Comparison of ENCODE assay signal across 16 cellular contexts in the genomic region with DNA sequence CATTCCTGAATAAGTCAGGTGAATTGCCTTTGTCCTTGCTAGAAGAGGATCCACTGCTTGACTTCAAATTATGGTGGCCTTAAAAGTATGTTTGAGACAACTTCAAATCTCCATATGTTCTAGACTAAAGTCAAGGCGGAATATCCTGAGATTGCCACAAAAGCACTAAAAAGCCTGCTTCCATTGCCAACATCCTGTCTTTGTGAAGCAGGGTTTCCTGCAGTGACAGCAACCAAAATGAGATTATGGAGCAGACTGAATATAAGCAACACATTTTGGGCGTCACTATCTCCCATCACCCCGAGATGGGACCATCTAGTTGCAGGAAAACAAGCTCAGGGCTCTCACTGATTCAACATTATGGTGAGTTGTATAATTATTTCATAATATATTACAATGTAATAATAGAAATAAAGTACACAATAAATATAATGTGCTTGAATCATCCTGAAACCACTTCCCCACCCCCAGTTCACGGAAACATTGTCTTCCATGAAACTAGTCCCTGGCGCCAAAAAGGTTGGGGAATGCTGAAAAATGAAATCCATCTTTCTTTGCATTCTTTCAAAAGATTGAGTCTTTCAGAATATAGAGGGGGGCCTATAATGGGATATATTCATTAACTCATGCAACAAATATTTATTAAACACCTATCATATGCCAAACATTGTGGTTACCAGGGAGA.
DNase-seq lines count a peak whose midpoint lies in the region; ATAC-seq and TF ChIP-seq lines count a peak whose summit lies in the region.
"Had no signal": no experiment of that assay in that cellular context is flagged by ENCODE, and none has a peak within 500 bp of the region (broad histone marks: within the 10 kb centered on the region; RNA-seq: fewer than 3 reads in every experiment).

No MANE protein-coding gene starts in this region.

- H3K36me3 ChIP-seq in heart right ventricle: no peaks in the 10 kb centered on the region
- H3K36me3 ChIP-seq in SJCRH30: no peaks in the 10 kb centered on the region
- H3K36me3 ChIP-seq in subcutaneous abdominal adipose tissue (ENCODE audit: control insufficient read depth in 5 of 5, insufficient read depth in 5 of 5, low read length in 5 of 5): no peaks in the 10 kb centered on the region
- H3K36me3 ChIP-seq in stomach: no peaks in the 10 kb centered on the region
- H3K36me3 ChIP-seq: BLaER1 treated with 17β-estradiol and CSF1 and Interleukin-3, amounts not matched to agents 10 nM and 100 nM had no signal

- H3K4me3 ChIP-seq in heart right ventricle: no peak overlapping the region
- no peak overlapping the region for H3K4me3 ChIP-seq in right cardiac atrium (ENCODE audit: low read length)
- no peak overlapping the region for H3K4me3 ChIP-seq in SJCRH30
- peak overlapping the region in 1 of 5 donors; percentile 14 for H3K4me3 ChIP-seq in subcutaneous abdominal adipose tissue (ENCODE audit: low read depth in 1 of 5, low read length in 5 of 5)
- no peak overlapping the region for H3K4me3 ChIP-seq in stomach
- H3K4me3 ChIP-seq: BLaER1 treated with 17β-estradiol and CSF1 and Interleukin-3, amounts not matched to agents 10 nM and 100 nM had no signal

- no peak for TF ChIP-seq EP300 in stomach (IDR thresholded peaks at IDR 0.05)

- intact Hi-C loops in heart right ventricle (cut with DNase I) (no loop called here), right cardiac atrium (cut with DNase I) (no loop called here), stomach (cut with DNase I; ENCODE audit: low total_unique reads) (no loop called here)

- H3K9ac ChIP-seq in subcutaneous abdominal adipose tissue (ENCODE audit: low read length in 5 of 5): no peak overlapping the region
- H3K9ac ChIP-seq: BLaER1 treated with 17β-estradiol and CSF1 and Interleukin-3, amounts not matched to agents 10 nM and 100 nM had no signal

- no peak for TF ChIP-seq CTCF in heart right ventricle (IDR thresholded peaks at IDR 0.05)
- no peak for TF ChIP-seq CTCF in stomach (IDR thresholded peaks at IDR 0.05)

- no peak for TF ChIP-seq POLR2A in stomach (IDR thresholded peaks at IDR 0.05)

- H3K4me1 ChIP-seq in heart right ventricle (peaks cover 0 to 42% (median 31%) of the 10 kb centered on the region in 9 donors), right cardiac atrium (ENCODE audit: control insufficient read depth, insufficient read depth, low read length) (peaks cover 4% of the 10 kb centered on the region), SJCRH30 (peaks cover 69% of the 10 kb centered on the region), subcutaneous abdominal adipose tissue (ENCODE audit: control insufficient read depth in 5 of 5, insufficient read depth in 5 of 5, low read length in 5 of 5) (peaks cover 8 to 26% (median 16%) of the 10 kb centered on the region in 5 donors), stomach (peaks cover 0 to 15% (median 10%) of the 10 kb centered on the region in 4 donors)

- H3K27me3 ChIP-seq in heart right ventricle (no peaks in the 10 kb centered on the region), right cardiac atrium (ENCODE audit: control insufficient read depth, insufficient read depth) (no peaks in the 10 kb centered on the region), SJCRH30 (no peaks in the 10 kb centered on the region), subcutaneous abdominal adipose tissue (ENCODE audit: control insufficient read depth in 5 of 5, insufficient read depth in 4 of 5, low read length in 5 of 5) (no peaks in the 10 kb centered on the region), stomach (no peaks in the 10 kb centered on the region)
- H3K27me3 ChIP-seq: BLaER1 treated with 17β-estradiol and CSF1 and Interleukin-3, amounts not matched to agents 10 nM and 100 nM had no signal

- H3K27ac ChIP-seq in heart right ventricle (peak overlapping the region in 7 of 10 donors; percentile 0 to 77 (median 63)), right cardiac atrium (ENCODE audit: low read length) (no peak overlapping the region), SJCRH30 (peak overlapping the region; percentile 100), subcutaneous abdominal adipose tissue (ENCODE audit: low read depth, low read length) (peak overlapping the region; percentile 69), stomach (no peak overlapping the region)
- H3K27ac ChIP-seq: BLaER1 treated with 17β-estradiol and CSF1 and Interleukin-3, amounts not matched to agents 10 nM and 100 nM had no signal

- DNase-seq in heart right ventricle: no peak
- DNase-seq in right cardiac atrium: no peak
- DNase-seq in SJCRH30: no peak
- peak; percentile 26 to 55 for DNase-seq in dermis microvascular lymphatic vessel endothelial cell (ENCODE audit: low read depth in 2 of 2)
- DNase-seq in activated T-cell treated with anti-CD3 and anti-CD28 coated beads, Interleukin-2, amount 50 U/mL, for 48 hours: no peak
- no peak for DNase-seq in stomach
- DNase-seq: ACHN; Calu3; CD4-positive, CD25-positive, alpha-beta regulatory T cell; DMS 273 treated with DMSO at 0.1 percent for 48 hours; DMS79; GOT3; H9 had no signal

- WGBS in heart right ventricle, 2 donors: 67 to 71% methylated on average over 5 of the region's 5 CpGs
- WGBS in right cardiac atrium: 71% methylated on average over 5 of the region's 5 CpGs
- 89 to 97% (median 90%) methylated on average over 5 of the region's 5 CpGs for WGBS in stomach, 5 donors

- H3K9me3 ChIP-seq in heart right ventricle: peaks cover 0 to 17% (median 0%) of the 10 kb centered on the region in 11 donors
- H3K9me3 ChIP-seq in right cardiac atrium (ENCODE audit: control insufficient read depth, low read length): no peaks in the 10 kb centered on the region
- no peaks in the 10 kb centered on the region for H3K9me3 ChIP-seq in SJCRH30 (replicated peaks)
- H3K9me3 ChIP-seq in subcutaneous abdominal adipose tissue (ENCODE audit: control insufficient read depth in 5 of 5, low read length in 5 of 5): peaks cover 0 to under 1% (median 0%) of the 10 kb centered on the region in 5 donors
- H3K9me3 ChIP-seq in stomach: peaks cover 0 to 5% (median under 1%) of the 10 kb centered on the region in 4 donors

- ATAC-seq in heart right ventricle (peak in 1 of 8 donors; percentile 42), right cardiac atrium (no peak), GM21515 (IDR thresholded peaks at IDR 0.05; ENCODE audit: unreplicated experiment) (no peak)

Comparison
In these comparisons a context has a peak if more than half of its experiments do, and no peak if none do; other contexts are left out.
1. H3K27ac ChIP-seq: peak in heart right ventricle (7 of 10), SJCRH30 (single experiment) and subcutaneous abdominal adipose tissue (single experiment); none in right cardiac atrium (single experiment) and stomach (0 of 5).
2. DNase-seq: peak in dermis microvascular lymphatic vessel endothelial cell (2 of 2); none in heart right ventricle (0 of 2), right cardiac atrium (0 of 3), SJCRH30 (0 of 2), activated T-cell treated with anti-CD3 and anti-CD28 coated beads, Interleukin-2, amount 50 U/mL, for 48 hours (0 of 2) and stomach (single experiment).